Comparison of ENCODE assay signal across 17 cellular contexts in genomic region chr11:121443688-121444275, GRCh38. TPM values are rescaled to one million over a fixed set of nuclear protein-coding genes. Genes with fewer than 3 reads are reported as not detected.
DNase-seq lines count a peak whose midpoint lies in the region; ATAC-seq and TF ChIP-seq lines count a peak whose summit lies in the region.
"Had no signal": no experiment of that assay in that cellular context is flagged by ENCODE, and none has a peak within 500 bp of the region (broad histone marks: within the 10 kb centered on the region; RNA-seq: fewer than 3 reads in every experiment).

No MANE protein-coding gene starts in this region.

- no peak overlapping the region for H3K4me3 Mint-ChIP-seq in activated CD4-positive, alpha-beta memory T cell treated with anti-CD3 and anti-CD28 coated beads for 36 hours
- H3K4me3 Mint-ChIP-seq in activated CD4-positive, alpha-beta memory T cell treated with anti-CD3 and anti-CD28 coated beads, Interleukin-2, amount 10 ng/mL, durations not matched to agents 7 days and 5 days = no peak overlapping the region
- H3K4me3 Mint-ChIP-seq in WTC11 = no peak overlapping the region

- in situ Hi-C loops in G401 (cut with HindIII; ENCODE audit: low sequenced_read_pairs) = no loop called here

- no peak overlapping the region for H3K4me3 ChIP-seq in esophagus squamous epithelium
- H3K4me3 ChIP-seq: A549, right lobe of liver had no signal

- TF ChIP-seq CTCF in WTC11 (IDR thresholded peaks at IDR 0.05) = no peak
- TF ChIP-seq CTCF in esophagus squamous epithelium (IDR thresholded peaks at IDR 0.05) = no peak

- peaks cover 54% of the 10 kb centered on the region for H3K4me1 Mint-ChIP-seq in activated CD4-positive, alpha-beta memory T cell treated with anti-CD3 and anti-CD28 coated beads for 36 hours (ENCODE audit: low read depth)
- H3K4me1 Mint-ChIP-seq in activated CD4-positive, alpha-beta memory T cell treated with anti-CD3 and anti-CD28 coated beads, Interleukin-2, amount 10 ng/mL, durations not matched to agents 7 days and 5 days = peaks cover 38% of the 10 kb centered on the region
- peaks cover 44% of the 10 kb centered on the region for H3K4me1 Mint-ChIP-seq in WTC11

- intact Hi-C loops in activated CD4-positive, alpha-beta memory T cell treated with anti-CD3 and anti-CD28 coated beads for 36 hours (cut with micrococcal nuclease) = no loop called here
- intact Hi-C loops in esophagus squamous epithelium (cut with DNase I) = no loop called here

- H3K36me3 ChIP-seq in esophagus squamous epithelium = no peaks in the 10 kb centered on the region
- H3K36me3 ChIP-seq: right lobe of liver had no signal

- H3K27ac ChIP-seq in esophagus squamous epithelium = peak overlapping the region in 3 of 4 donors; percentile 59 to 81 (median 72)
- H3K27ac ChIP-seq: A549, right lobe of liver had no signal

- H3K9me3 ChIP-seq in esophagus squamous epithelium = no peaks in the 10 kb centered on the region
- H3K9me3 ChIP-seq: A549, right lobe of liver had no signal

- DNase-seq in activated CD4-positive, alpha-beta memory T cell treated with anti-CD3 and anti-CD28 coated beads for 36 hours = peak; percentile 57
- no peak for DNase-seq in activated CD4-positive, alpha-beta memory T cell treated with anti-CD3 and anti-CD28 coated beads, Interleukin-2, amount 10 ng/mL, durations not matched to agents 7 days and 5 days
- peak; percentile 68 for DNase-seq in G401 (ENCODE audit: low spot score)
- DNase-seq in WTC11 (ENCODE audit: low spot score) = no peak
- no peak for DNase-seq in esophagus squamous epithelium (lab: John Stamatoyannopoulos, UW)
- DNase-seq in midbrain (lab: John Stamatoyannopoulos, UW) = no peak
- DNase-seq in NCI-H510A (lab: John Stamatoyannopoulos, UW) = no peak
- no peak for DNase-seq in pons (ENCODE audit: low spot score)
- DNase-seq: activated CD4-positive, CD25-positive, alpha-beta regulatory T cell; dermis blood vessel endothelial cell; left ventricle myocardium superior; NCI-H1092; NCI-H69; occipital lobe; right lobe of liver; SHP77 had no signal

- peaks cover 4% of the 10 kb centered on the region for H3K36me3 Mint-ChIP-seq in activated CD4-positive, alpha-beta memory T cell treated with anti-CD3 and anti-CD28 coated beads for 36 hours
- peaks cover 25% of the 10 kb centered on the region for H3K36me3 Mint-ChIP-seq in activated CD4-positive, alpha-beta memory T cell treated with anti-CD3 and anti-CD28 coated beads, Interleukin-2, amount 10 ng/mL, durations not matched to agents 7 days and 5 days (ENCODE audit: low read depth)
- no peaks in the 10 kb centered on the region for H3K36me3 Mint-ChIP-seq in WTC11

- no peak overlapping the region for H3K27ac Mint-ChIP-seq in activated CD4-positive, alpha-beta memory T cell treated with anti-CD3 and anti-CD28 coated beads for 36 hours
- H3K27ac Mint-ChIP-seq in activated CD4-positive, alpha-beta memory T cell treated with anti-CD3 and anti-CD28 coated beads, Interleukin-2, amount 10 ng/mL, durations not matched to agents 7 days and 5 days = no peak overlapping the region
- H3K27ac Mint-ChIP-seq in WTC11 = 0 out of 2 replicates have a peak overlapping the region, but pooled peaks have one; percentile 66

- peaks cover 9 to 100% (median 15%) of the 10 kb centered on the region in 3 donors for H3K4me1 ChIP-seq in esophagus squamous epithelium
- H3K4me1 ChIP-seq: A549 had no signal

- no peak for TF ChIP-seq POLR2A in esophagus squamous epithelium (IDR thresholded peaks at IDR 0.05)

- WGBS in esophagus squamous epithelium, 2 donors = 35 to 84% methylated on average over 4 of the region's 4 CpGs

- no peaks in the 10 kb centered on the region for H3K27me3 ChIP-seq in esophagus squamous epithelium
- H3K27me3 ChIP-seq: right lobe of liver had no signal

- CTCF ChIA-PET in activated CD4-positive, alpha-beta memory T cell treated with anti-CD3 and anti-CD28 coated beads for 36 hours (lab: Charles Lee) = interaction anchor here (1.1 to 1.4 kb wide), 2 partner anchors 8 to 14 kb away, joined by 5 read pairs; no protein-coding TSS in a partner anchor
- CTCF ChIA-PET in activated CD4-positive, alpha-beta memory T cell treated with anti-CD3 and anti-CD28 coated beads, Interleukin-2, amount 10 ng/mL, durations not matched to agents 7 days and 5 days (lab: Charles Lee) = interaction anchor here (1.2 kb wide), 1 partner anchor 9 kb away, joined by 6 read pairs; no protein-coding TSS in a partner anchor
- CTCF ChIA-PET in WTC11 (lab: Charles Lee) = interaction anchor here (0.8 kb wide), 1 partner anchor 17 kb away, joined by 3 read pairs; no protein-coding TSS in a partner anchor

- POLR2A ChIA-PET in activated CD4-positive, alpha-beta memory T cell treated with anti-CD3 and anti-CD28 coated beads for 36 hours (lab: Charles Lee) = interaction anchor here (1.0 kb wide), 1 partner anchor 8 kb away, joined by 3 read pairs; no protein-coding TSS in a partner anchor
- POLR2A ChIA-PET in activated CD4-positive, alpha-beta memory T cell treated with anti-CD3 and anti-CD28 coated beads, Interleukin-2, amount 10 ng/mL, durations not matched to agents 7 days and 5 days (lab: Charles Lee) = interaction anchor here (1.2 kb wide), 1 partner anchor 14 kb away, joined by 3 read pairs; no protein-coding TSS in a partner anchor
- POLR2A ChIA-PET in WTC11 (lab: Charles Lee) = no interaction called here

- no peaks in the 10 kb centered on the region for H3K9me3 Mint-ChIP-seq in activated CD4-positive, alpha-beta memory T cell treated with anti-CD3 and anti-CD28 coated beads for 36 hours
- H3K9me3 Mint-ChIP-seq in activated CD4-positive, alpha-beta memory T cell treated with anti-CD3 and anti-CD28 coated beads, Interleukin-2, amount 10 ng/mL, durations not matched to agents 7 days and 5 days = no peaks in the 10 kb centered on the region
- H3K9me3 Mint-ChIP-seq in WTC11 = no peaks in the 10 kb centered on the region

- no peak for ATAC-seq in WTC11
- ATAC-seq: A549, left ventricle myocardium superior, right lobe of liver had no signal

- no peaks in the 10 kb centered on the region for H3K27me3 Mint-ChIP-seq in activated CD4-positive, alpha-beta memory T cell treated with anti-CD3 and anti-CD28 coated beads for 36 hours
- H3K27me3 Mint-ChIP-seq in activated CD4-positive, alpha-beta memory T cell treated with anti-CD3 and anti-CD28 coated beads, Interleukin-2, amount 10 ng/mL, durations not matched to agents 7 days and 5 days = no peaks in the 10 kb centered on the region
- no peaks in the 10 kb centered on the region for H3K27me3 Mint-ChIP-seq in WTC11 (ENCODE audit: low read depth)

TF ChIP-seq in WTC11, 78 proteins besides CTCF, POLR2A, EP300 and RAD21:
- no peak for TF ChIP-seq NR3C1 (CRISPR knock-in tag; conservative IDR thresholded peaks at IDR 0.05; ENCODE audit: low read depth)
- TF ChIP-seq E2F1 (CRISPR knock-in tag; IDR thresholded peaks at IDR 0.05) = no peak
- TF ChIP-seq FOXP4 (CRISPR knock-in tag; IDR thresholded peaks at IDR 0.05) = no peak

RNA-seq across cellular contexts. Expression of gene SORL1, which starts 8.3 kb away (rescaled TPM):
- total RNA-seq in activated CD4-positive, alpha-beta memory T cell treated with anti-CD3 and anti-CD28 coated beads for 36 hours = 10 to 100 TPM; 48.1 to 49.3 TPM
- 100 to 1,000 TPM; 115 to 116 TPM for total RNA-seq in activated CD4-positive, alpha-beta memory T cell treated with anti-CD3 and anti-CD28 coated beads, Interleukin-2, amount 10 ng/mL, durations not matched to agents 7 days and 5 days
- total RNA-seq in G401 (2014; rRNA removed; shearing (Covaris generic)) = 0.14 TPM in 1 of 2 replicates, not detected in the other
- total RNA-seq in WTC11 (2021) (78.1 to 87.1 TPM (median 78.1 TPM) in 3 replicates), esophagus squamous epithelium (10 to 100 TPM in 3 of 4 donors, 1 to 10 TPM in 1; 6.8 to 19.9 (median 16.3) TPM)

Comparison
In these comparisons a context has a peak if more than half of its experiments do, and no peak if none do; other contexts are left out.
1. DNase-seq: peak in activated CD4-positive, alpha-beta memory T cell treated with anti-CD3 and anti-CD28 coated beads for 36 hours (single experiment) and G401 (single experiment); none in activated CD4-positive, alpha-beta memory T cell treated with anti-CD3 and anti-CD28 coated beads, Interleukin-2, amount 10 ng/mL, durations not matched to agents 7 days and 5 days (single experiment), WTC11 (single experiment), esophagus squamous epithelium (single experiment), midbrain (single experiment), NCI-H510A (single experiment) and pons (single experiment).